ENCODE assay signal across 12 cellular contexts in genomic region chr2:28209312-28209711, GRCh38.
"Had no signal": no experiment of that assay in that cellular context is flagged by ENCODE, and none has a peak within 500 bp of the region (broad histone marks: within the 10 kb centered on the region; RNA-seq: fewer than 3 reads in every experiment).

No MANE protein-coding gene starts in this region.

- H3K4me3 ChIP-seq: esophagus squamous epithelium, gastrocnemius medialis, tibial nerve had no signal

- H3K27me3 ChIP-seq: esophagus squamous epithelium, gastrocnemius medialis, tibial nerve had no signal

- H3K9me3 ChIP-seq: esophagus squamous epithelium, gastrocnemius medialis, tibial nerve had no signal

- H3K36me3 ChIP-seq: esophagus squamous epithelium, gastrocnemius medialis, tibial nerve had no signal

- ATAC-seq: gastrocnemius medialis; naive thymus-derived CD8-positive, alpha-beta T cell; right cardiac atrium; stimulated activated memory B cell treated with anti-CD40 and anti-IgM and Interleukin-4, amounts not matched to agents 10 μg/mL and 1 μg/mL and 100 μg/mL, for 72 hours; T-cell; WTC11 had no signal

- DNase-seq: activated CD4-positive, alpha-beta T cell treated with anti-CD3 and anti-CD28 coated beads for 48 hours; activated naive CD4-positive, alpha-beta T cell; central memory CD4-positive, alpha-beta T cell; esophagus squamous epithelium; gastrocnemius medialis; naive thymus-derived CD8-positive, alpha-beta T cell; nucleus accumbens; right cardiac atrium; T-cell had no signal
